In genomic region chr4:14169460-14169859, GRCh38 we compare ENCODE assay signal across 14 cellular contexts.
DNase-seq lines count a peak whose midpoint lies in the region; ATAC-seq and TF ChIP-seq lines count a peak whose summit lies in the region.
"Had no signal": no experiment of that assay in that cellular context is flagged by ENCODE, and none has a peak within 500 bp of the region (broad histone marks: within the 10 kb centered on the region; RNA-seq: fewer than 3 reads in every experiment).

No MANE protein-coding gene starts in this region.

- no peaks in the 10 kb centered on the region for H3K27me3 Mint-ChIP-seq in HFFc6 (ENCODE audit: insufficient read depth)
- H3K27me3 Mint-ChIP-seq in stimulated activated memory B cell treated with anti-CD40 and anti-IgM and Interleukin-4, amounts not matched to agents 10 μg/mL and 1 μg/mL and 100 μg/mL, for 72 hours, result no peaks in the 10 kb centered on the region
- H3K27me3 Mint-ChIP-seq in T-cell, result no peaks in the 10 kb centered on the region
- H3K27me3 Mint-ChIP-seq: activated naive CD8-positive, alpha-beta T cell; memory B cell; stimulated activated naive CD8-positive, alpha-beta T cell treated with anti-CD3 and anti-CD28 coated beads, Interleukin-15, amount 100 ng/mL, for 72 hours had no signal

- peak overlapping the region; percentile 28 to 84; a peak in 3 of 4 replicates for H3K27ac ChIP-seq in SK-N-SH (ENCODE audit: low read depth in 2 of 2, low read length in 1 of 2)

- no peaks in the 10 kb centered on the region for H3K79me2 ChIP-seq in SK-N-SH (ENCODE audit: insufficient read depth)

- peaks cover 6 to 25% of the 10 kb centered on the region in 2 experiments for H3K4me1 ChIP-seq in SK-N-SH (ENCODE audit: control insufficient read depth in 1 of 2, insufficient read depth in 2 of 2, low read depth in 1 of 2, low read length in 1 of 2)

- ATAC-seq in stimulated activated memory B cell treated with anti-CD40 and anti-IgM and Interleukin-4, amounts not matched to agents 10 μg/mL and 1 μg/mL and 100 μg/mL, for 72 hours, result no peak
- ATAC-seq in T-cell (replicated peaks in 1 of 4), result no peak
- no peak for ATAC-seq in GM18505 (IDR thresholded peaks at IDR 0.05; ENCODE audit: unreplicated experiment)
- ATAC-seq: activated CD4-positive, CD25-positive, alpha-beta regulatory T cell treated with anti-CD3 and anti-CD28 coated beads, Interleukin-2, amount 50 U/mL, for 24 hours; HCT116 had no signal

- no peaks in the 10 kb centered on the region for H3K9me3 Mint-ChIP-seq in HFFc6
- H3K9me3 Mint-ChIP-seq in stimulated activated memory B cell treated with anti-CD40 and anti-IgM and Interleukin-4, amounts not matched to agents 10 μg/mL and 1 μg/mL and 100 μg/mL, for 72 hours, result no peaks in the 10 kb centered on the region
- no peaks in the 10 kb centered on the region for H3K9me3 Mint-ChIP-seq in T-cell
- H3K9me3 Mint-ChIP-seq: memory B cell had no signal

- H2AFZ ChIP-seq in SK-N-SH (ENCODE audit: low read depth), result no peak overlapping the region; the same call in 1 of the 2 replicates

- peak overlapping the region; percentile 32; the same call in 1 of the 2 replicates for H3K9ac ChIP-seq in SK-N-SH

- no peak for TF ChIP-seq POLR2A in GM18505 (IDR thresholded peaks at IDR 0.05; ENCODE audit: borderline replicate concordance, extremely low read depth, insufficient read depth, insufficient read length)

- no peaks in the 10 kb centered on the region for H3K27me3 ChIP-seq in SK-N-SH (ENCODE audit: insufficient read depth)

- no peaks in the 10 kb centered on the region for H3K9me3 ChIP-seq in SK-N-SH

- H4K20me1 ChIP-seq in SK-N-SH (ENCODE audit: insufficient read depth), result no peaks in the 10 kb centered on the region

- TF ChIP-seq EP300 in SK-N-SH (IDR thresholded peaks at IDR 0.05; ENCODE audit: borderline replicate concordance in 1 of 2, low read depth in 1 of 2, low read length in 1 of 2), result no peak

- H3K36me3 Mint-ChIP-seq in HFFc6 (ENCODE audit: low read depth) (peaks cover 5% of the 10 kb centered on the region), T-cell (no peaks in the 10 kb centered on the region)
- H3K36me3 Mint-ChIP-seq in stimulated activated memory B cell treated with anti-CD40 and anti-IgM and Interleukin-4, amounts not matched to agents 10 μg/mL and 1 μg/mL and 100 μg/mL, for 72 hours, result no peaks in the 10 kb centered on the region
- H3K36me3 Mint-ChIP-seq: activated naive CD8-positive, alpha-beta T cell had no signal

- peak overlapping the region; percentile 64 for H3K27ac Mint-ChIP-seq in HFFc6
- peak overlapping the region; percentile 38 for H3K27ac Mint-ChIP-seq in stimulated activated memory B cell treated with anti-CD40 and anti-IgM and Interleukin-4, amounts not matched to agents 10 μg/mL and 1 μg/mL and 100 μg/mL, for 72 hours
- H3K27ac Mint-ChIP-seq in T-cell, result no peak overlapping the region
- H3K27ac Mint-ChIP-seq: activated naive CD8-positive, alpha-beta T cell; CD8-positive, alpha-beta memory T cell; memory B cell had no signal

- no peaks in the 10 kb centered on the region for H3K9me2 ChIP-seq in SK-N-SH

- 12% methylated on average over 2 of the region's 2 CpGs for WGBS in SK-N-SH (ENCODE audit: low lambda C conversion rate)

- CTCF ChIA-PET in SK-N-SH (lab: Yijun Ruan, JAX), result no interaction called here
- CTCF ChIA-PET in T-cell (lab: Charles Lee), result no interaction called here

- H3K4me3 Mint-ChIP-seq in HFFc6, result no peak overlapping the region
- no peak overlapping the region for H3K4me3 Mint-ChIP-seq in stimulated activated memory B cell treated with anti-CD40 and anti-IgM and Interleukin-4, amounts not matched to agents 10 μg/mL and 1 μg/mL and 100 μg/mL, for 72 hours
- H3K4me3 Mint-ChIP-seq in T-cell, result no peak overlapping the region
- H3K4me3 Mint-ChIP-seq: activated naive CD8-positive, alpha-beta T cell; CD8-positive, alpha-beta memory T cell; memory B cell; stimulated activated naive CD8-positive, alpha-beta T cell treated with anti-CD3 and anti-CD28 coated beads, Interleukin-15, amount 100 ng/mL, for 72 hours had no signal

- TF ChIP-seq CTCF in HFFc6 (IDR thresholded peaks at IDR 0.05) (no peak), SK-N-SH (IDR thresholded peaks at IDR 0.05) (no peak)

- no peak overlapping the region for H3K4me3 ChIP-seq in SK-N-SH (ENCODE audit: low read depth in 2 of 2, low read length in 1 of 2)
- H3K4me3 ChIP-seq: smooth muscle cell had no signal

- POLR2A ChIA-PET in SK-N-SH (lab: Yijun Ruan, JAX) (no interaction called here), T-cell (lab: Charles Lee) (no interaction called here)

- 0 out of 2 replicates have a peak overlapping the region, but pooled peaks have one; percentile 18 for H3K4me2 ChIP-seq in SK-N-SH

- no peaks in the 10 kb centered on the region for H3K36me3 ChIP-seq in SK-N-SH (replicated peaks in 1 of 2; ENCODE audit: control insufficient read depth in 1 of 2, insufficient read depth in 2 of 2, low read length in 1 of 2)

- H3K4me1 Mint-ChIP-seq in HFFc6 (ENCODE audit: low read depth) (peaks cover 47% of the 10 kb centered on the region), T-cell (peaks cover 0 to 2% (median 0%) of the 10 kb centered on the region in 3 donors)
- H3K4me1 Mint-ChIP-seq in stimulated activated memory B cell treated with anti-CD40 and anti-IgM and Interleukin-4, amounts not matched to agents 10 μg/mL and 1 μg/mL and 100 μg/mL, for 72 hours, result peaks cover 65% of the 10 kb centered on the region
- H3K4me1 Mint-ChIP-seq: CD8-positive, alpha-beta memory T cell; stimulated activated naive CD8-positive, alpha-beta T cell treated with anti-CD3 and anti-CD28 coated beads, Interleukin-15, amount 100 ng/mL, for 72 hours had no signal

- TF ChIP-seq RAD21 in SK-N-SH (IDR thresholded peaks at IDR 0.05; ENCODE audit: low read length), result no peak

- DNase-seq in HFFc6 (peak; percentile 57), SK-N-SH (no peak), fibroblast of peridontal ligament (ENCODE audit: extremely low read depth) (peak; percentile 60), T-cell (no peak), UCSD-AML1 (lab: John Stamatoyannopoulos, UW; ENCODE audit: unreplicated experiment) (no peak)
- DNase-seq: CD8-positive, alpha-beta memory T cell had no signal

- peaks cover 24% of the 10 kb centered on the region for H3F3A ChIP-seq in SK-N-SH (replicated peaks; ENCODE audit: insufficient read depth)

TF ChIP-seq in SK-N-SH, 30 proteins besides CTCF, POLR2A, EP300 and RAD21:
- peak; percentile 53 for TF ChIP-seq USF1 (IDR thresholded peaks at IDR 0.05; ENCODE audit: borderline replicate concordance, low read depth)
- TF ChIP-seq PBX3 (IDR thresholded peaks at IDR 0.05), result 0 out of 2 replicates have a peak, but pooled peaks have one; percentile 3
- TF ChIP-seq EZH2phosphoT487 (IDR thresholded peaks at IDR 0.05; ENCODE audit: borderline replicate concordance, low read depth), result no peak
- TF ChIP-seq GABPA (IDR thresholded peaks at IDR 0.05; ENCODE audit: low read depth), result no peak
- peak; percentile 30; the same call in 1 of the 2 replicates for TF ChIP-seq RXRA (IDR thresholded peaks at IDR 0.05; ENCODE audit: borderline replicate concordance, low read depth)
- TF ChIP-seq FOSL2 (IDR thresholded peaks at IDR 0.05; ENCODE audit: borderline replicate concordance, low read depth), result no peak
- TF ChIP-seq SIN3A (IDR thresholded peaks at IDR 0.05; ENCODE audit: borderline replicate concordance, low read depth, low read length), result no peak
- peak; percentile 70 for TF ChIP-seq MEF2A (IDR thresholded peaks at IDR 0.05; ENCODE audit: borderline replicate concordance, low read depth)

Comparison
In these comparisons a context has a peak if more than half of its experiments do, and no peak if none do; other contexts are left out.
1. DNase-seq: peak in HFFc6 (single experiment) and fibroblast of peridontal ligament (single experiment); none in SK-N-SH (single experiment), T-cell (0 of 34) and UCSD-AML1 (single experiment).
2. H3K27ac Mint-ChIP-seq: peak in HFFc6 (single experiment) and stimulated activated memory B cell treated with anti-CD40 and anti-IgM and Interleukin-4, amounts not matched to agents 10 μg/mL and 1 μg/mL and 100 μg/mL, for 72 hours (single experiment); none in T-cell (0 of 2).